In genomic region chr4:26326791-26327190, GRCh38 we compare ENCODE assay signal across 14 cellular contexts. TPM values are rescaled to one million over a fixed set of nuclear protein-coding genes. Genes with fewer than 3 reads are reported as not detected.
A peak's percentile ranks its signal among the peaks of the same experiment; 100 is the strongest.
DNase-seq lines count a peak whose midpoint lies in the region; ATAC-seq and TF ChIP-seq lines count a peak whose summit lies in the region.
"Had no signal": no experiment of that assay in that cellular context is flagged by ENCODE, and none has a peak within 500 bp of the region (broad histone marks: within the 10 kb centered on the region; RNA-seq: fewer than 3 reads in every experiment).

No MANE protein-coding gene starts in this region.

- DNase-seq in A172 (ENCODE audit: low spot score) (peak; percentile 84), ELR (ENCODE audit: low read depth) (peak; percentile 96), SJCRH30 (peak; percentile 51 to 53), fibroblast of mammary gland (ENCODE audit: low read depth) (peak; percentile 92), activated gamma-delta T cell (lab: John Stamatoyannopoulos, UW) (no peak), progenitor cell of endocrine pancreas (ENCODE audit: low spot score, unreplicated experiment) (no peak)
- no peak for DNase-seq in CD4-positive, alpha-beta T cell
- DNase-seq: activated CD4-positive, CD25-positive, alpha-beta regulatory T cell treated with anti-CD3 and anti-CD28 coated beads, Interleukin-2, amount 50 U/mL, for 72 hours; amygdala; Calu3; erythroblast; left ventricle myocardium inferior; NCI-H1105 had no signal

- POLR2A ChIA-PET in CD4-positive, alpha-beta T cell (lab: Charles Lee), result no interaction called here

- H3K27me3 ChIP-seq in SJCRH30, result no peaks in the 10 kb centered on the region
- no peaks in the 10 kb centered on the region for H3K27me3 ChIP-seq in CD4-positive, alpha-beta T cell (ENCODE audit: control insufficient read depth, insufficient read depth, low read length)

- no peak overlapping the region for H3K4me3 ChIP-seq in SJCRH30
- H3K4me3 ChIP-seq in fibroblast of mammary gland (ENCODE audit: control insufficient read depth, low read depth, low read length), result no peak overlapping the region
- H3K4me3 ChIP-seq: left ventricle myocardium inferior had no signal

- peak overlapping the region; percentile 31 for H3K27ac ChIP-seq in SJCRH30
- no peak overlapping the region for H3K27ac ChIP-seq in CD4-positive, alpha-beta T cell (ENCODE audit: low read depth, low read length)
- H3K27ac ChIP-seq: left ventricle myocardium inferior had no signal

- H3K36me3 ChIP-seq in SJCRH30, result no peaks in the 10 kb centered on the region
- H3K36me3 ChIP-seq: left ventricle myocardium inferior had no signal

- CTCF ChIA-PET in CD4-positive, alpha-beta T cell (lab: Charles Lee), result interaction anchor here (0.7 to 1.1 kb wide), 3 partner anchors 45 to 650 kb away, joined by 3 to 5 read pairs (median 3); no protein-coding TSS in a partner anchor

- TF ChIP-seq CTCF in fibroblast of mammary gland (conservative IDR thresholded peaks at IDR 0.05; ENCODE audit: control insufficient read depth, insufficient read depth, low read depth, low read length) (no peak), progenitor cell of endocrine pancreas (IDR thresholded peaks at IDR 0.05; ENCODE audit: unreplicated experiment) (no peak)
- no peak for TF ChIP-seq CTCF in CD4-positive, alpha-beta T cell (IDR thresholded peaks at IDR 0.05)

- no peaks in the 10 kb centered on the region for H3K27me3 Mint-ChIP-seq in CD4-positive, alpha-beta T cell
- H3K27me3 Mint-ChIP-seq in progenitor cell of endocrine pancreas, result no peaks in the 10 kb centered on the region

- peaks cover 67% of the 10 kb centered on the region for H3K4me1 Mint-ChIP-seq in CD4-positive, alpha-beta T cell (ENCODE audit: low read depth)
- peaks cover 48% of the 10 kb centered on the region for H3K4me1 Mint-ChIP-seq in progenitor cell of endocrine pancreas (ENCODE audit: low read depth)

- peaks cover 29% of the 10 kb centered on the region for H3K4me1 ChIP-seq in SJCRH30

- no peaks in the 10 kb centered on the region for H3K9me3 Mint-ChIP-seq in CD4-positive, alpha-beta T cell
- H3K9me3 Mint-ChIP-seq in progenitor cell of endocrine pancreas (ENCODE audit: low read depth), result no peaks in the 10 kb centered on the region

- H3K27ac Mint-ChIP-seq in CD4-positive, alpha-beta T cell, result no peak overlapping the region
- H3K27ac Mint-ChIP-seq in progenitor cell of endocrine pancreas, result no peak overlapping the region

- peaks cover 2% of the 10 kb centered on the region for H3K36me3 Mint-ChIP-seq in CD4-positive, alpha-beta T cell (ENCODE audit: low read depth)
- H3K36me3 Mint-ChIP-seq in progenitor cell of endocrine pancreas (ENCODE audit: insufficient read depth), result peaks cover 3% of the 10 kb centered on the region

- H3K4me3 Mint-ChIP-seq in CD4-positive, alpha-beta T cell, result no peak overlapping the region
- no peak overlapping the region for H3K4me3 Mint-ChIP-seq in progenitor cell of endocrine pancreas (ENCODE audit: low read depth)

- ATAC-seq in CD4-positive, alpha-beta T cell (ENCODE audit: poor library complexity), result no peak
- ATAC-seq in GM18511 (IDR thresholded peaks at IDR 0.05; ENCODE audit: unreplicated experiment), result no peak

- H3K9me3 ChIP-seq in SJCRH30 (replicated peaks), result no peaks in the 10 kb centered on the region
- H3K9me3 ChIP-seq in CD4-positive, alpha-beta T cell (ENCODE audit: control insufficient read depth, low read length), result no peaks in the 10 kb centered on the region
- H3K9me3 ChIP-seq: left ventricle myocardium inferior had no signal

- intact Hi-C loops in CD4-positive, alpha-beta T cell (cut with DNase I, micrococcal nuclease), result loop anchor here (5.0 to 10.0 kb wide), 8 partner anchors 242 to 1742 kb away; partner anchors contain the start of genes DHX15 (in 1 of the 2) and TBC1D19 (in 1 of the 2)

RNA-seq across cellular contexts. Expression of gene RBPJ, which starts 6.0 kb away (rescaled TPM):
- total RNA-seq in A172 (2014; rRNA removed; shearing (Covaris generic)), result 31.1 and 41.3 TPM in 2 replicates
- total RNA-seq in SJCRH30 (2014; rRNA removed; shearing (Covaris generic)), result 90.0 and 115 TPM in 2 replicates
- 10 to 100 TPM; 64.1 to 72.3 TPM for total RNA-seq in CD4-positive, alpha-beta T cell
- 162 and 173 TPM in 2 replicates for total RNA-seq in progenitor cell of endocrine pancreas

Comparison
In these comparisons a context has a peak if more than half of its experiments do, and no peak if none do; other contexts are left out.
1. DNase-seq: peak in A172 (single experiment), ELR (single experiment), SJCRH30 (2 of 2) and fibroblast of mammary gland (single experiment); none in CD4-positive, alpha-beta T cell (0 of 10), activated gamma-delta T cell (single experiment) and progenitor cell of endocrine pancreas (single experiment).